1 cellular context compared by ENCODE assay signal in genomic region chr17:31524926-31525800, GRCh38.
TF ChIP-seq lines count a peak whose summit lies in the region.

No MANE protein-coding gene starts in this region.

TF ChIP-seq in HepG2, 621 proteins besides CTCF, POLR2A, EP300 and RAD21 (continued from another document and continues in another):
- TF ChIP-seq FOSL2 (CRISPR knock-in tag; IDR thresholded peaks at IDR 0.05) = peak; percentile 31; the same call in 1 of the 2 replicates
- TF ChIP-seq ZNF646 (CRISPR knock-in tag; IDR thresholded peaks at IDR 0.05) = no peak
- peak; percentile 25; the same call in 1 of the 2 replicates for TF ChIP-seq ZNF768 (CRISPR knock-in tag; IDR thresholded peaks at IDR 0.05)
- no peak for TF ChIP-seq SOX6 (IDR thresholded peaks at IDR 0.05)
- TF ChIP-seq SOX6 (CRISPR knock-in tag; IDR thresholded peaks at IDR 0.05) = 0 out of 2 replicates have a peak, but pooled peaks have one; percentile 16
- TF ChIP-seq AGO1 (IDR thresholded peaks at IDR 0.05; ENCODE audit: low read depth, low read length, poor library complexity, severe bottlenecking) = no peak
- 0 out of 2 replicates have a peak, but pooled peaks have one; percentile 25 for TF ChIP-seq ZBTB7B (CRISPR knock-in tag; IDR thresholded peaks at IDR 0.05)
- TF ChIP-seq ZNF572 (CRISPR knock-in tag; IDR thresholded peaks at IDR 0.05) = 0 out of 2 replicates have a peak, but pooled peaks have one; percentile 10
- TF ChIP-seq ZNF160 (CRISPR knock-in tag; IDR thresholded peaks at IDR 0.05) = no peak
- 0 out of 2 replicates have a peak, but pooled peaks have one; percentile 31 for TF ChIP-seq ZBTB4 (CRISPR knock-in tag; IDR thresholded peaks at IDR 0.05; ENCODE audit: borderline replicate concordance)
- TF ChIP-seq PHF8 (CRISPR knock-in tag; IDR thresholded peaks at IDR 0.05) = peak; percentile 38; the same call in 1 of the 2 replicates
- TF ChIP-seq ZNF629 (CRISPR knock-in tag; conservative IDR thresholded peaks at IDR 0.05) = peak; percentile 78
- no peak for TF ChIP-seq ZNF225 (CRISPR knock-in tag; IDR thresholded peaks at IDR 0.05)
- no peak for TF ChIP-seq ZNF17 (CRISPR knock-in tag; IDR thresholded peaks at IDR 0.05)
- TF ChIP-seq ARID4A (CRISPR knock-in tag; IDR thresholded peaks at IDR 0.05; ENCODE audit: borderline replicate concordance) = no peak
- no peak for TF ChIP-seq HNRNPL (IDR thresholded peaks at IDR 0.05; ENCODE audit: low read depth, low read length)
- 0 out of 2 replicates have a peak, but pooled peaks have one; percentile 32 for TF ChIP-seq NFAT5 (CRISPR knock-in tag; IDR thresholded peaks at IDR 0.05)
- 0 out of 2 replicates have a peak, but pooled peaks have one; percentile 33 for TF ChIP-seq GATAD2A (CRISPR knock-in tag; IDR thresholded peaks at IDR 0.05)
- no peak for TF ChIP-seq ZNF138 (CRISPR knock-in tag; IDR thresholded peaks at IDR 0.05; ENCODE audit: low read depth)
- TF ChIP-seq SALL1 (CRISPR knock-in tag; IDR thresholded peaks at IDR 0.05) = peak; percentile 42; the same call in 1 of the 2 replicates
- peak; percentile 86 for TF ChIP-seq RBM22 (optimal IDR thresholded peaks at IDR 0.05; ENCODE audit: low read length)
- peak; percentile 47; the same call in 1 of the 2 replicates for TF ChIP-seq ZNF556 (CRISPR knock-in tag; IDR thresholded peaks at IDR 0.05; ENCODE audit: borderline replicate concordance)
- peak; percentile 97 for TF ChIP-seq STAG1 (CRISPR knock-in tag; IDR thresholded peaks at IDR 0.05)
- TF ChIP-seq GTF3A (CRISPR knock-in tag; conservative IDR thresholded peaks at IDR 0.05) = no peak
- TF ChIP-seq ZBTB46 (CRISPR knock-in tag; IDR thresholded peaks at IDR 0.05; ENCODE audit: borderline replicate concordance) = no peak
- TF ChIP-seq NFE2L1 (CRISPR knock-in tag; IDR thresholded peaks at IDR 0.05; ENCODE audit: borderline replicate concordance) = no peak
- no peak for TF ChIP-seq NCOR1 (IDR thresholded peaks at IDR 0.05; ENCODE audit: borderline replicate concordance, low read length)
- no peak for TF ChIP-seq NR1H2 (CRISPR knock-in tag; IDR thresholded peaks at IDR 0.05; ENCODE audit: borderline replicate concordance, low read depth)
- peak; percentile 50; the same call in 1 of the 2 replicates for TF ChIP-seq KDM2A (CRISPR knock-in tag; IDR thresholded peaks at IDR 0.05; ENCODE audit: borderline replicate concordance, low read depth)
- no peak for TF ChIP-seq ZNF784 (CRISPR knock-in tag; IDR thresholded peaks at IDR 0.05; ENCODE audit: borderline replicate concordance)
- TF ChIP-seq HOXA3 (CRISPR knock-in tag; IDR thresholded peaks at IDR 0.05) = 0 out of 2 replicates have a peak, but pooled peaks have one; percentile 25
- TF ChIP-seq ZNF781 (CRISPR knock-in tag; IDR thresholded peaks at IDR 0.05; ENCODE audit: borderline replicate concordance, not compliant biosample characterization) = no peak
